In the genomic region with DNA sequence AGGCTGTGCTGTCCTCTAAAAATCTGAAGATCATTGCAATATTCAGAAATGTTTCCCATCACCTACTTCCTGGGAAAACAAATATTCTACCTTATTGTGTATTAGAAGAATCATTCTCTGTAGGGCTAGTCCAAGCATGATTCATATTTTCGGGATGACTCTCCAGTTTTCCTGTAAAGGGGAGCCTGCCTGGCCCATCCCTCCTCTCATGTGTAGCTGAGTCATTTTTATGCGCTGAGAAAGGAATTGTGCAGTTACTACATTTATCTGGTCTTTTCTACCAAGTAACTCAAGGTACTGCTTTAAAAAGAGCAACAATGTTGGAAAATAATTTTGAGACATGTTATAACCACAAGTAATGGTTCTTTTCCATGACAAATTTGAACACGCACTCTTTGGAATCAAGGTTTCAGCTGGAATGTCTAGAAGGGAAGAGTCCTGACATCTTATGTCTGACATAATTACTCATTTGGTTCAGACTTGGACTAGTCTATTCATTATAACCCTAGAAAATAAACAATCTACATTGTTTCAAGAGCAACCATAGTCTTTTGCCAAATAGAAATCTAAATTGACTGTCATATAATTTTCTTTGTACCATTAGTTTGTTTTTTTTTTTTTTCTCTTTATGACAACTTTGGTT, we compare ENCODE assay signal across 18 cellular contexts. TPM values are rescaled to one million over a fixed set of nuclear protein-coding genes. Genes with fewer than 3 reads are reported as not detected.
DNase-seq lines count a peak whose midpoint lies in the region; ATAC-seq, FAIRE-seq and TF ChIP-seq lines count a peak whose summit lies in the region.
"Had no signal": no experiment of that assay in that cellular context is flagged by ENCODE, and none has a peak within 500 bp of the region (broad histone marks: within the 10 kb centered on the region; RNA-seq: fewer than 3 reads in every experiment).

No MANE protein-coding gene starts in this region.

- no peak overlapping the region for H3K4me3 Mint-ChIP-seq in activated CD4-positive, alpha-beta T cell treated with anti-CD3 and anti-CD28 coated beads, Interleukin-2, amount 10 ng/mL, durations not matched to agents 24 days and 14 days
- H3K4me3 Mint-ChIP-seq: activated B cell treated with CpG ODN at 0.5 μM for 24 hours had no signal

- H3K36me3 Mint-ChIP-seq in activated CD4-positive, alpha-beta T cell treated with anti-CD3 and anti-CD28 coated beads, Interleukin-2, amount 10 ng/mL, durations not matched to agents 24 days and 14 days (ENCODE audit: low read depth): no peaks in the 10 kb centered on the region

- POLR2A ChIA-PET in HepG2 (lab: Yijun Ruan, JAX): no interaction called here

- TF ChIP-seq RAD21 in HepG2 (CRISPR knock-in tag; IDR thresholded peaks at IDR 0.05): no peak

- intact Hi-C loops in HepG2 (cut with micrococcal nuclease; ENCODE audit: unreplicated experiment) (no loop called here), right lobe of liver (cut with DNase I) (no loop called here)
- intact Hi-C loops in activated CD4-positive, alpha-beta T cell treated with anti-CD3 and anti-CD28 coated beads, Interleukin-2, amount 10 ng/mL, durations not matched to agents 24 days and 14 days (cut with micrococcal nuclease): no loop called here

- TF ChIP-seq POLR2A in HepG2 (IDR thresholded peaks at IDR 0.05; ENCODE audit: insufficient read depth in 1 of 2, low read depth in 2 of 2, low read length in 2 of 2) (no peak), right lobe of liver (IDR thresholded peaks at IDR 0.05) (no peak)

- H3K36me3 ChIP-seq in HepG2 (replicated peaks in 1 of 2; ENCODE audit: control insufficient read depth in 1 of 2, insufficient read depth in 2 of 2, low read length in 2 of 2) (no peaks in the 10 kb centered on the region), right lobe of liver (no peaks in the 10 kb centered on the region)
- H3K36me3 ChIP-seq: tibial nerve had no signal

- BruUV-seq in HepG2 (replicated peaks; lab: Mats Ljungman, UMichigan): no TSS peak

- no peak overlapping the region for H3K4me2 ChIP-seq in HepG2 (ENCODE audit: low read depth, low read length)

- CTCF ChIA-PET in HepG2 (lab: Yijun Ruan, JAX; ENCODE audit: low intra/inter-chr PET ratio, low total read pairs): no interaction called here

- H3K27me3 ChIP-seq in HepG2 (ENCODE audit: control insufficient read depth in 1 of 2, insufficient read depth in 2 of 2, low read length in 2 of 2) (peaks cover 0 to 9% of the 10 kb centered on the region in 2 experiments; a peak in 3 of 5 replicates), right lobe of liver (no peaks in the 10 kb centered on the region)
- H3K27me3 ChIP-seq: tibial nerve had no signal

- H3K9me3 ChIP-seq in HepG2 (ENCODE audit: low read length) (no peaks in the 10 kb centered on the region), right lobe of liver (no peaks in the 10 kb centered on the region)
- H3K9me3 ChIP-seq: tibial nerve had no signal

- H3K9me3 Mint-ChIP-seq in activated CD4-positive, alpha-beta T cell treated with anti-CD3 and anti-CD28 coated beads, Interleukin-2, amount 10 ng/mL, durations not matched to agents 24 days and 14 days: no peaks in the 10 kb centered on the region
- H3K9me3 Mint-ChIP-seq: activated B cell treated with CpG ODN at 0.5 μM for 24 hours had no signal

- no peaks in the 10 kb centered on the region for H3K79me2 ChIP-seq in HepG2 (ENCODE audit: insufficient read depth, low read length)

- TF ChIP-seq CTCF in HepG2 (CRISPR knock-in tag; IDR thresholded peaks at IDR 0.05): no peak
- no peak for TF ChIP-seq CTCF in right lobe of liver (IDR thresholded peaks at IDR 0.05)

- no peak overlapping the region for H3K27ac Mint-ChIP-seq in activated CD4-positive, alpha-beta T cell treated with anti-CD3 and anti-CD28 coated beads, Interleukin-2, amount 10 ng/mL, durations not matched to agents 24 days and 14 days
- H3K27ac Mint-ChIP-seq: activated B cell treated with CpG ODN at 0.5 μM for 24 hours had no signal

- DNase-seq in HepG2 (ENCODE audit: low spot score): peak; percentile 1
- no peak for DNase-seq in right lobe of liver
- peak; percentile 62 for DNase-seq in astrocyte of the hippocampus (ENCODE audit: low read depth, low spot score)
- DNase-seq in foreskin melanocyte: peak; percentile 32
- no peak for DNase-seq in NCI-H1436 (lab: John Stamatoyannopoulos, UW)
- no peak for DNase-seq in activated CD4-positive, alpha-beta T cell treated with anti-CD3 and anti-CD28 coated beads, Interleukin-2, amount 10 ng/mL, durations not matched to agents 24 days and 14 days
- DNase-seq: activated B cell treated with CpG ODN at 0.5 μM for 24 hours; effector CD4-positive, alpha-beta T cell; NCI-H1092 treated with DMSO at 0.1 percent for 48 hours; NCI-H526 treated with DMSO at 0.1 percent for 48 hours; SIG-M5; stimulated activated CD4-positive, alpha-beta T cell treated with anti-CD3 and anti-CD28 coated beads, Interleukin-15, amount 100 ng/mL, for 24 hours had no signal

- H4K20me1 ChIP-seq in HepG2 (ENCODE audit: insufficient read depth, low read length): no peaks in the 10 kb centered on the region

- H3K4me1 ChIP-seq in HepG2 (ENCODE audit: insufficient read depth, low read length) (no peaks in the 10 kb centered on the region), right lobe of liver (no peaks in the 10 kb centered on the region)
- H3K4me1 ChIP-seq: tibial nerve had no signal

- no peak overlapping the region for H3K9ac ChIP-seq in HepG2 (ENCODE audit: insufficient read depth, low read depth, low read length)

- ATAC-seq in HepG2 (no peak), right lobe of liver (no peak), GM21825 (IDR thresholded peaks at IDR 0.05; ENCODE audit: unreplicated experiment) (no peak), HG03565 (IDR thresholded peaks at IDR 0.05; ENCODE audit: unreplicated experiment) (no peak)

- H3K4me3 ChIP-seq in HepG2 (replicated peaks in 1 of 3; ENCODE audit: insufficient read depth in 1 of 3, low read depth in 2 of 3, low read length in 3 of 3) (no peak overlapping the region), right lobe of liver (no peak overlapping the region)
- H3K4me3 ChIP-seq: lung, tibial nerve had no signal

- in situ Hi-C loops in HepG2 (cut with HindIII; ENCODE audit: extremely low pct_ligation_motif_present, low pct_unique_long_range_greater_than_20kb): no loop called here

- TF ChIP-seq EP300 in HepG2 (IDR thresholded peaks at IDR 0.05; ENCODE audit: low read depth in 2 of 2, low read length in 2 of 2): no peak
- no peak for TF ChIP-seq EP300 in HepG2 (CRISPR knock-in tag; IDR thresholded peaks at IDR 0.05; ENCODE audit: borderline replicate concordance)

- FAIRE-seq in HepG2 (lab: Jason Lieb, UNC): no peak
- FAIRE-seq: D721Med had no signal

- no peak overlapping the region for H2AFZ ChIP-seq in HepG2 (ENCODE audit: low read length)

- H3K4me1 Mint-ChIP-seq in activated CD4-positive, alpha-beta T cell treated with anti-CD3 and anti-CD28 coated beads, Interleukin-2, amount 10 ng/mL, durations not matched to agents 24 days and 14 days: no peaks in the 10 kb centered on the region
- H3K4me1 Mint-ChIP-seq: activated B cell treated with CpG ODN at 0.5 μM for 24 hours had no signal

- 46% methylated on average over 3 of the region's 3 CpGs for WGBS in HepG2 (ENCODE audit: low lambda C conversion rate)
- 81% methylated on average over 3 of the region's 3 CpGs for WGBS in right lobe of liver (ENCODE audit: insufficient coverage, low coverage, low lambda C conversion rate, missing lambda C conversion rate)

- H3K27ac ChIP-seq in HepG2 (ENCODE audit: extremely low read length, insufficient read depth, low read length) (no peak overlapping the region), right lobe of liver (no peak overlapping the region)
- H3K27ac ChIP-seq: tibial nerve had no signal

- H3K27me3 Mint-ChIP-seq in activated CD4-positive, alpha-beta T cell treated with anti-CD3 and anti-CD28 coated beads, Interleukin-2, amount 10 ng/mL, durations not matched to agents 24 days and 14 days: no peaks in the 10 kb centered on the region
- H3K27me3 Mint-ChIP-seq: activated B cell treated with CpG ODN at 0.5 μM for 24 hours had no signal

RNA-seq across cellular contexts. Expression of gene DSG3, which starts 6.6 kb away (rescaled TPM):
- total RNA-seq in HepG2 (2016; rRNA removed; fragmentation: Illumina TruSeq; extraction: Trizol): not detected in 2 replicates
- total RNA-seq in HepG2 (2016; cell fraction: cytosol; rRNA removed; fragmentation: Illumina TruSeq; extraction: Trizol; ENCODE audit: low read depth): not detected in 2 replicates
- total RNA-seq in HepG2 (2016; cell fraction: insoluble cytoplasmic fraction; rRNA removed; fragmentation: Illumina TruSeq; extraction: Trizol): not detected in 2 replicates
- not detected in 2 replicates for total RNA-seq in HepG2 (2016; cell fraction: membrane; rRNA removed; fragmentation: Illumina TruSeq; extraction: Trizol)
- total RNA-seq in HepG2 (2016; cell fraction: nucleus; rRNA removed; fragmentation: Illumina TruSeq; extraction: Trizol): not detected in 2 replicates
- polyA plus RNA-seq in HepG2 (2011; rRNA removed): not detected in 2 replicates
- polyA plus RNA-seq in HepG2 (2011; cell fraction: cytosol; rRNA removed): 0.01 TPM in 1 of 2 replicates, not detected in the other
- polyA plus RNA-seq in HepG2 (2011; cell fraction: nucleus; rRNA removed): 0.05 TPM in 1 of 2 replicates, not detected in the other
- polyA plus RNA-seq in HepG2 (2012): not detected in 2 replicates
- not detected in 2 replicates for polyA plus RNA-seq in HepG2 (2016; cell fraction: cytosol; fragmentation: Illumina TruSeq; extraction: Trizol; ENCODE audit: low read depth)
- not detected in 2 replicates for polyA plus RNA-seq in HepG2 (2016; cell fraction: insoluble cytoplasmic fraction; fragmentation: Illumina TruSeq; extraction: Trizol; ENCODE audit: low read depth)
- not detected in 2 replicates for polyA plus RNA-seq in HepG2 (2016; cell fraction: membrane; fragmentation: Illumina TruSeq; extraction: Trizol; ENCODE audit: low read depth)
- not detected in 2 replicates for polyA plus RNA-seq in HepG2 (2016; cell fraction: nucleus; fragmentation: Illumina TruSeq; extraction: Trizol; ENCODE audit: insufficient read depth, low read depth)
- polyA minus RNA-seq in HepG2 (2011; rRNA and poly(A)+ RNA removed; ENCODE audit: low replicate concordance): 0.12 TPM in 1 of 2 replicates, not detected in the other
- not detected in 2 replicates for polyA minus RNA-seq in HepG2 (2011; cell fraction: cytosol; rRNA and poly(A)+ RNA removed)
- polyA minus RNA-seq in HepG2 (2011; cell fraction: nucleus; rRNA and poly(A)+ RNA removed): not detected in 2 replicates
- under 1 TPM in 1 of 6 experiments, not detected in 5; 0.09 TPM for total RNA-seq in right lobe of liver
- total RNA-seq in activated CD4-positive, alpha-beta T cell treated with anti-CD3 and anti-CD28 coated beads, Interleukin-2, amount 10 ng/mL, durations not matched to agents 24 days and 14 days: not detected in 2 replicates
- total RNA-seq: A673, activated B cell treated with CpG ODN at 0.5 μM for 24 hours, tibial nerve had no signal

RNA-seq across cellular contexts. Expression of gene DSG2, which starts 43.8 kb away (rescaled TPM):
- 23.3 and 24.4 TPM in 2 replicates for total RNA-seq in HepG2 (2016; rRNA removed; fragmentation: Illumina TruSeq; extraction: Trizol)
- total RNA-seq in HepG2 (2016; cell fraction: cytosol; rRNA removed; fragmentation: Illumina TruSeq; extraction: Trizol; ENCODE audit: low read depth): 2.1 TPM in 2 replicates
- total RNA-seq in HepG2 (2016; cell fraction: insoluble cytoplasmic fraction; rRNA removed; fragmentation: Illumina TruSeq; extraction: Trizol): 21.9 TPM in 2 replicates
- total RNA-seq in HepG2 (2016; cell fraction: membrane; rRNA removed; fragmentation: Illumina TruSeq; extraction: Trizol): 7.9 and 9.7 TPM in 2 replicates
- total RNA-seq in HepG2 (2016; cell fraction: nucleus; rRNA removed; fragmentation: Illumina TruSeq; extraction: Trizol): 39.4 and 49.1 TPM in 2 replicates
- 66.7 and 68.7 TPM in 2 replicates for polyA plus RNA-seq in HepG2 (2011; rRNA removed)
- 41.8 and 63.9 TPM in 2 replicates for polyA plus RNA-seq in HepG2 (2011; cell fraction: cytosol; rRNA removed)
- polyA plus RNA-seq in HepG2 (2011; cell fraction: nucleus; rRNA removed): 13.3 and 19.3 TPM in 2 replicates
- 64.4 and 66.0 TPM in 2 replicates for polyA plus RNA-seq in HepG2 (2012)
- polyA plus RNA-seq in HepG2 (2016; cell fraction: cytosol; fragmentation: Illumina TruSeq; extraction: Trizol; ENCODE audit: low read depth): 0.94 and 1.2 TPM in 2 replicates
- 19.4 and 19.6 TPM in 2 replicates for polyA plus RNA-seq in HepG2 (2016; cell fraction: insoluble cytoplasmic fraction; fragmentation: Illumina TruSeq; extraction: Trizol; ENCODE audit: low read depth)
- 2.8 and 3.7 TPM in 2 replicates for polyA plus RNA-seq in HepG2 (2016; cell fraction: membrane; fragmentation: Illumina TruSeq; extraction: Trizol; ENCODE audit: low read depth)
- 36.8 and 38.2 TPM in 2 replicates for polyA plus RNA-seq in HepG2 (2016; cell fraction: nucleus; fragmentation: Illumina TruSeq; extraction: Trizol; ENCODE audit: insufficient read depth, low read depth)
- polyA minus RNA-seq in HepG2 (2011; rRNA and poly(A)+ RNA removed; ENCODE audit: low replicate concordance): 50.3 and 58.4 TPM in 2 replicates
- 60.3 and 74.6 TPM in 2 replicates for polyA minus RNA-seq in HepG2 (2011; cell fraction: cytosol; rRNA and poly(A)+ RNA removed)
- 28.8 and 46.7 TPM in 2 replicates for polyA minus RNA-seq in HepG2 (2011; cell fraction: nucleus; rRNA and poly(A)+ RNA removed)
- total RNA-seq in right lobe of liver: 10 to 100 TPM in 5 of 6 experiments, 1 to 10 TPM in 1; 9.8 to 27.0 (median 16.4) TPM
- 0.33 and 0.47 TPM in 2 replicates for total RNA-seq in activated CD4-positive, alpha-beta T cell treated with anti-CD3 and anti-CD28 coated beads, Interleukin-2, amount 10 ng/mL, durations not matched to agents 24 days and 14 days
- total RNA-seq: A673, activated B cell treated with CpG ODN at 0.5 μM for 24 hours had no signal

Comparison
In these comparisons a context has a peak if more than half of its experiments do, and no peak if none do; other contexts are left out.
1. DNase-seq: peak in HepG2 (single experiment), astrocyte of the hippocampus (single experiment) and foreskin melanocyte (single experiment); none in right lobe of liver (0 of 3), NCI-H1436 (single experiment) and activated CD4-positive, alpha-beta T cell treated with anti-CD3 and anti-CD28 coated beads, Interleukin-2, amount 10 ng/mL, durations not matched to agents 24 days and 14 days (single experiment).